In the genomic region with DNA sequence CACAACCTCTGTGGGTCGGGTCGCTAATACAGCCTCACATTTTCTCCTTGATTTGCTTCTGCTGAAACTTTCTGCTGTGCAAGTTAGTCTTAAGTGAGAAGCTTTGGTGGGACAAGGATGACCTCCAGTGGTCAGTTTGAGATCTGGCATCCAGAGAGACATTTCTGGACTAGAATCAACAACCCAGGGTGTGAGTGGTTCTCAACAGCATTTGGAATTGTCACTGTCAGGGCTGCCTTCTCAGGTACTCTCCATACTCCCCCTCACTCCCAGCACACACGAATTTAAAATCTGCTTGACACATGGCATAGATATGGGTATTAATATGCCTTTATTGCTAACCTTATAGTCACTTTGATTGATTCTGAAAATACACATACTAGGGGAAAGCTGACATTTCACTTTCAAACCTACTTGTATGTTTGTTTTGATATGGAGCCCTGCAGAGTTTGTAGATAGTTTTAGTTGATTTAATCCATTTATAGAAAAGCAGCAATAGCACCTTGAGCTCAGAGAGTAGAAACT, we compare ENCODE assay signal across 9 cellular contexts. TPM values are rescaled to one million over a fixed set of nuclear protein-coding genes. Genes with fewer than 3 reads are reported as not detected.
DNase-seq lines count a peak whose midpoint lies in the region; ATAC-seq, FAIRE-seq and TF ChIP-seq lines count a peak whose summit lies in the region.
"Had no signal": no experiment of that assay in that cellular context is flagged by ENCODE, and none has a peak within 500 bp of the region (broad histone marks: within the 10 kb centered on the region; RNA-seq: fewer than 3 reads in every experiment).

No MANE protein-coding gene starts in this region.

- ATAC-seq in HG03196 (IDR thresholded peaks at IDR 0.05; ENCODE audit: unreplicated experiment) (peak; percentile 64), lung (ENCODE audit: insufficient read depth, low FRiP score) (peak; percentile 71)

- peak; percentile 90 for FAIRE-seq in A204.1 (lab: Jason Lieb, UNC)
- FAIRE-seq in GM12891 (lab: Jason Lieb, UNC): peak; percentile 92

- no peaks in the 10 kb centered on the region for H3K36me3 ChIP-seq in lung (ENCODE audit: control insufficient read depth in 2 of 2, insufficient read depth in 2 of 2, low read length in 2 of 2)
- H3K36me3 ChIP-seq: neutrophil had no signal

- no peak for TF ChIP-seq POLR2A in GM12891 (IDR thresholded peaks at IDR 0.05; ENCODE audit: low read depth, low read length)

- H3K27me3 ChIP-seq in lung (ENCODE audit: control insufficient read depth, insufficient read depth): no peaks in the 10 kb centered on the region

- TF ChIP-seq CTCF in lung (IDR thresholded peaks at IDR 0.05; ENCODE audit: control extremely low read depth, extremely low read depth): peak; percentile 55

- peaks cover 0 to 1% of the 10 kb centered on the region in 2 donors for H3K4me1 ChIP-seq in lung (ENCODE audit: control insufficient read depth in 2 of 2, insufficient read depth in 2 of 2, low read length in 2 of 2)

- no peak overlapping the region for H3K27ac ChIP-seq in lung (ENCODE audit: low read depth in 1 of 2, low read length in 1 of 2)
- H3K27ac ChIP-seq: neutrophil had no signal

- no peaks in the 10 kb centered on the region for H3K9me3 ChIP-seq in lung (ENCODE audit: control insufficient read depth in 2 of 2, insufficient read depth in 1 of 2, low read length in 1 of 2)
- H3K9me3 ChIP-seq: neutrophil had no signal

- DNase-seq in GM12891 (ENCODE audit: insufficient read length, low spot score) (peak; percentile 22), NCI-H460 (ENCODE audit: extremely low read depth, low read depth) (peak; percentile 66), lung (ENCODE audit: low spot score) (peak; percentile 45)
- peak; percentile 49 for DNase-seq in activated CD4-positive, alpha-beta T cell treated with anti-CD3 and anti-CD28 coated beads for 48 hours
- peak; percentile 24 for DNase-seq in effector CD4-positive, alpha-beta T cell
- peak; percentile 6 to 11 for DNase-seq in stimulated activated CD8-positive, alpha-beta memory T cell treated with anti-CD3 and anti-CD28 coated beads, Interleukin-7, amount 100 ng/mL, for 48 hours (ENCODE audit: extremely low read depth in 1 of 2, low read depth in 1 of 2)

- WGBS in lung, 2 donors: 0 to 1% methylated on average over 3 of the region's 3 CpGs

- no peak overlapping the region for H3K4me3 ChIP-seq in lung

TF ChIP-seq in GM12891, 5 proteins besides CTCF, POLR2A, EP300 and RAD21:
- TF ChIP-seq TAF1 (IDR thresholded peaks at IDR 0.05; ENCODE audit: low read depth, low read length) (no peak), SPI1 (IDR thresholded peaks at IDR 0.05; ENCODE audit: low read depth, low read length) (no peak), POLR2AphosphoS5 (IDR thresholded peaks at IDR 0.05; ENCODE audit: low read depth, low read length) (no peak), POU2F2 (IDR thresholded peaks at IDR 0.05; ENCODE audit: low read depth, low read length) (no peak), PAX5 (IDR thresholded peaks at IDR 0.05; ENCODE audit: insufficient read depth, low read length, severe bottlenecking) (no peak)

RNA-seq across cellular contexts. Expression of a gene that starts 13.2 kb away (rescaled TPM):
- not detected for polyA plus RNA-seq in GM12891 (2012; ENCODE audit: low read depth, missing spikeins)
- total RNA-seq in NCI-H460 (2014; rRNA removed; shearing (Covaris generic)): not detected in 2 replicates
- not detected in 2 replicates for polyA plus RNA-seq in NCI-H460 (2014; cell fraction: nucleus; rRNA removed)
- total RNA-seq in lung: not detected
- not detected for polyA plus RNA-seq in lung

RNA-seq across cellular contexts. Expression of a gene that starts 31.5 kb away (rescaled TPM):
- 95.7 TPM for polyA plus RNA-seq in GM12891 (2012; ENCODE audit: low read depth, missing spikeins)
- total RNA-seq in NCI-H460 (2014; rRNA removed; shearing (Covaris generic)): 138 and 148 TPM in 2 replicates
- 38.7 and 81.3 TPM in 2 replicates for polyA plus RNA-seq in NCI-H460 (2014; cell fraction: nucleus; rRNA removed)
- 10 to 100 TPM; 36.4 to 53.0 TPM for total RNA-seq in lung
- 10 to 100 TPM; 51.5 to 67.2 TPM for polyA plus RNA-seq in lung

Comparison
In these comparisons a context has a peak if more than half of its experiments do, and no peak if none do; other contexts are left out.
1. DNase-seq: peak in every context shown above with its lines; median percentile 66 in NCI-H460; 49 in activated CD4-positive, alpha-beta T cell treated with anti-CD3 and anti-CD28 coated beads for 48 hours; 45 in lung; 24 in effector CD4-positive, alpha-beta T cell; 22 in GM12891; 8 in stimulated activated CD8-positive, alpha-beta memory T cell treated with anti-CD3 and anti-CD28 coated beads, Interleukin-7, amount 100 ng/mL, for 48 hours.